1 cellular context compared by ENCODE assay signal in genomic region chr3:52529376-52530333, GRCh38.
TF ChIP-seq lines count a peak whose summit lies in the region.

No MANE protein-coding gene starts in this region.

TF ChIP-seq in WTC11, 78 proteins besides CTCF, POLR2A, EP300 and RAD21 (continued from another document):
- TF ChIP-seq CREM (CRISPR knock-in tag; IDR thresholded peaks at IDR 0.05) (no peak), NFE2L1 (CRISPR knock-in tag; IDR thresholded peaks at IDR 0.05) (no peak), ZNF532 (CRISPR knock-in tag; IDR thresholded peaks at IDR 0.05; ENCODE audit: borderline replicate concordance) (no peak), ATF3 (CRISPR knock-in tag; conservative IDR thresholded peaks at IDR 0.05) (no peak), ELF4 (CRISPR knock-in tag; IDR thresholded peaks at IDR 0.05; ENCODE audit: low read depth) (no peak)
